Comparison of ENCODE assay signal across 19 cellular contexts in the genomic region with DNA sequence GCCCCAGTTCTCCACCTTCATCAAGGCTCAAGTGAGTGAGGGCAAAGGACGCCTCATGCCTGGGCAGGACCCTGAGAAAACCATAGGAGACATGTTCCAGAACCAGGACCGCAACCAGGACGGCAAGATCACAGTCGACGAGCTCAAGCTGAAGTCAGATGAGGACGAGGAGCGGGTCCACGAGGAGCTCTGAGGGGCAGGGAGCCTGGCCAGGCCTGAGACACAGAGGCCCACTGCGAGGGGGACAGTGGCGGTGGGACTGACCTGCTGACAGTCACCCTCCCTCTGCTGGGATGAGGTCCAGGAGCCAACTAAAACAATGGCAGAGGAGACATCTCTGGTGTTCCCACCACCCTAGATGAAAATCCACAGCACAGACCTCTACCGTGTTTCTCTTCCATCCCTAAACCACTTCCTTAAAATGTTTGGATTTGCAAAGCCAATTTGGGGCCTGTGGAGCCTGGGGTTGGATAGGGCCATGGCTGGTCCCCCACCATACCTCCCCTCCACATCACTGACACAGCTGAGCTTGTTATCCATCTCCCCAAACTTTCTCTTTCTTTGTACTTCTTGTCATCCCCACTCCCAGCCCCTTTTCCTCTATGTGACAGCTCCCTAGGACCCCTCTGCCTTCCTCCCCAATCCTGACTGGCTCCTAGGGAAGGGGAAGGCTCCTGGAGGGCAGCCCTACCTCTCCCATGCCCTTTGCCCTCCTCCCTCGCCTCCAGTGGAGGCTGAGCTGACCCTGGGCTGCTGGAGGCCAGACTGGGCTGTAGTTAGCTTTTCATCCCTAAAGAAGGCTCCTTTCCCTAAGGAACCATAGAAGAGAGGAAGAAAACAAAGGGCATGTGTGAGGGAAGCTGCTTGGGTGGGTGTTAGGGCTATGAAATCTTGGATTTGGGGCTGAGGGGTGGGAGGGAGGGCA. TPM values are rescaled to one million over a fixed set of nuclear protein-coding genes. Genes with fewer than 3 reads are reported as not detected.
DNase-seq lines count a peak whose midpoint lies in the region; FAIRE-seq and TF ChIP-seq lines count a peak whose summit lies in the region.
"Had no signal": no experiment of that assay in that cellular context is flagged by ENCODE, and none has a peak within 500 bp of the region (broad histone marks: within the 10 kb centered on the region; RNA-seq: fewer than 3 reads in every experiment).

No MANE protein-coding gene starts in this region.

- H3K27ac ChIP-seq in H9 (ENCODE audit: insufficient read length, low read depth, low read length) (no peak overlapping the region), neural progenitor cell (peak overlapping the region; percentile 58), kidney (ENCODE audit: low read depth in 2 of 2, low read length in 2 of 2) (no peak overlapping the region)
- H3K27ac ChIP-seq: BLaER1 had no signal

- H2BK120ac ChIP-seq in H9 (ENCODE audit: low read depth, low read length, poor library complexity, severe bottlenecking) = no peak overlapping the region

- H4K5ac ChIP-seq in H9 (ENCODE audit: insufficient read length, low read depth, low read length) = no peak overlapping the region

- H2AFZ ChIP-seq in H9 (ENCODE audit: low read length) = no peak overlapping the region
- H2AFZ ChIP-seq in neural progenitor cell (replicated peaks) = no peak overlapping the region

- no peak overlapping the region for H3K4ac ChIP-seq in H9 (ENCODE audit: low read depth, low read length)

- no peak overlapping the region for H2BK15ac ChIP-seq in H9 (ENCODE audit: low read depth, low read length)

- H3K23ac ChIP-seq in H9 (ENCODE audit: insufficient read length, low read depth, low read length) = no peak overlapping the region

- H3K9me3 Mint-ChIP-seq in H9 (no peaks in the 10 kb centered on the region), brain (peaks cover 0 to 2% (median 0%) of the 10 kb centered on the region in 5 experiments), neural progenitor cell (no peaks in the 10 kb centered on the region)
- H3K9me3 Mint-ChIP-seq: CD8-positive, alpha-beta memory T cell had no signal

- H3K4me3 Mint-ChIP-seq in H9 (no peak overlapping the region), brain (no peak overlapping the region), neural progenitor cell (no peak overlapping the region)

- no peaks in the 10 kb centered on the region for H3K36me3 ChIP-seq in neural progenitor cell
- H3K36me3 ChIP-seq in kidney (ENCODE audit: control insufficient read depth in 1 of 2, insufficient read depth in 2 of 2, low read length in 2 of 2) = peaks cover 2 to 10% of the 10 kb centered on the region in 2 donors
- peaks cover 43% of the 10 kb centered on the region for H3K36me3 ChIP-seq in BE2C

- no peak overlapping the region for H2BK5ac ChIP-seq in H9 (ENCODE audit: insufficient read length, low read length)

- no peak overlapping the region for H3T11ph ChIP-seq in H9 (ENCODE audit: low read length)

- no peak overlapping the region for H2BK20ac ChIP-seq in H9 (ENCODE audit: low read depth, low read length, poor library complexity, severe bottlenecking)

- H3K23me2 ChIP-seq in H9 (ENCODE audit: insufficient read length, low read depth, low read length, poor library complexity, severe bottlenecking) = no peaks in the 10 kb centered on the region

- H3K4me1 Mint-ChIP-seq in H9 (peaks cover 9 to 27% of the 10 kb centered on the region in 2 experiments; a peak in 3 of 4 replicates), brain (no peaks in the 10 kb centered on the region), neural progenitor cell (peaks cover 18% of the 10 kb centered on the region)
- H3K4me1 Mint-ChIP-seq: CD8-positive, alpha-beta memory T cell had no signal

- H3K27ac Mint-ChIP-seq in H9 = peak overlapping the region; percentile 67 to 71 (median 69); a peak in 5 of 7 replicates
- peak overlapping the region in 3 of 5 experiments; percentile 60 to 91 (median 87) for H3K27ac Mint-ChIP-seq in brain
- H3K27ac Mint-ChIP-seq in neural progenitor cell = peak overlapping the region; percentile 73

- H4K20me1 ChIP-seq in H9 (ENCODE audit: control insufficient read depth, insufficient read depth, insufficient read length) (no peaks in the 10 kb centered on the region), neural progenitor cell (ENCODE audit: low read depth) (peaks cover 17% of the 10 kb centered on the region)
- H4K20me1 ChIP-seq: BLaER1 had no signal

- no peak overlapping the region for H2AK5ac ChIP-seq in H9 (ENCODE audit: insufficient read length, low read length)

- FAIRE-seq in kidney (lab: Jason Lieb, UNC) = no peak

- H3K56ac ChIP-seq in H9 (ENCODE audit: insufficient read length, low read depth, low read length) = no peak overlapping the region

- H3K27me3 Mint-ChIP-seq in H9 (ENCODE audit: low read depth) (no peaks in the 10 kb centered on the region), brain (no peaks in the 10 kb centered on the region), neural progenitor cell (ENCODE audit: insufficient read depth, low read depth) (peaks cover 5% of the 10 kb centered on the region)

- no CpG with 5 or more reads among the region's 12 CpGs for WGBS in H9 (ENCODE audit: extremely low coverage, insufficient read length, low lambda C conversion rate)

- DNase-seq in H9 = no peak
- no peak for DNase-seq in neural progenitor cell (ENCODE audit: low spot score)
- no peak for DNase-seq in NCI-H2227 (lab: John Stamatoyannopoulos, UW; ENCODE audit: unreplicated experiment)
- DNase-seq in kidney = no peak
- no peak for DNase-seq in germinal center (ENCODE audit: low spot score)
- no peak for DNase-seq in BE2C
- DNase-seq: CD8-positive, alpha-beta memory T cell; MV-4-11; NCI-H1436; NCI-H2081; NCI-H2227 treated with DMSO at 0.1 percent for 48 hours; NCI-H526; NK-92 treated with Interleukin-12 subunit alpha and Interleukin-12 subunit beta, amount 100 ng/mL, for 24 hours; OCI-M1; SHP77 had no signal

- H3K4me1 ChIP-seq in H9 (ENCODE audit: insufficient read depth, low read length) (no peaks in the 10 kb centered on the region), neural progenitor cell (peaks cover 19% of the 10 kb centered on the region), kidney (ENCODE audit: control insufficient read depth in 1 of 2, insufficient read depth in 1 of 2, low read depth in 1 of 2, low read length in 2 of 2) (no peaks in the 10 kb centered on the region), BE2C (no peaks in the 10 kb centered on the region)
- H3K4me1 ChIP-seq: BLaER1 had no signal

- H3K4me3 ChIP-seq in neural progenitor cell = no peak overlapping the region
- no peak overlapping the region for H3K4me3 ChIP-seq in kidney (ENCODE audit: low read length in 2 of 2)
- no peak overlapping the region for H3K4me3 ChIP-seq in BE2C (ENCODE audit: low read depth, low read length)
- H3K4me3 ChIP-seq: BLaER1 had no signal

- peaks cover 17% of the 10 kb centered on the region for H3F3A ChIP-seq in neural progenitor cell (ENCODE audit: low read depth)

- H4K91ac ChIP-seq in H9 (ENCODE audit: insufficient read length, low read depth, low read length) = no peak overlapping the region

- H3K4me2 ChIP-seq in H9 (ENCODE audit: insufficient read depth, insufficient read length, low read length) (no peak overlapping the region), neural progenitor cell (no peak overlapping the region)
- H3K4me2 ChIP-seq: BLaER1 had no signal

- H3K36me3 Mint-ChIP-seq in H9 (ENCODE audit: insufficient read depth in 1 of 3, low read depth in 3 of 3) = peaks cover 20 to 57% (median 50%) of the 10 kb centered on the region in 3 experiments; a peak in 6 of 7 replicates
- peaks cover 20% of the 10 kb centered on the region for H3K36me3 Mint-ChIP-seq in brain
- peaks cover 14% of the 10 kb centered on the region for H3K36me3 Mint-ChIP-seq in neural progenitor cell

- H3K27me3 ChIP-seq in H9 (ENCODE audit: insufficient read depth, low read length) = no peaks in the 10 kb centered on the region
- no peaks in the 10 kb centered on the region for H3K27me3 ChIP-seq in neural progenitor cell
- H3K27me3 ChIP-seq in BE2C = no peaks in the 10 kb centered on the region
- H3K27me3 ChIP-seq: BLaER1 had no signal

- no peak overlapping the region for H3K9ac ChIP-seq in H9 (ENCODE audit: extremely low read depth, insufficient read length, low read length)
- H3K9ac ChIP-seq in neural progenitor cell = no peak overlapping the region
- no peak overlapping the region for H3K9ac ChIP-seq in kidney (ENCODE audit: low read length in 2 of 2)
- H3K9ac ChIP-seq: BLaER1 had no signal

- intact Hi-C loops in kidney (cut with DNase I) = no loop called here

- no peaks in the 10 kb centered on the region for H3K79me1 ChIP-seq in H9 (ENCODE audit: insufficient read depth, low read depth, low read length, poor library complexity, severe bottlenecking)

- TF ChIP-seq CTCF in H9 (conservative IDR thresholded peaks at IDR 0.05) (no peak), brain (conservative IDR thresholded peaks at IDR 0.05) (no peak), neural progenitor cell (IDR thresholded peaks at IDR 0.05) (no peak), kidney (IDR thresholded peaks at IDR 0.05; ENCODE audit: borderline replicate concordance, extremely low read depth, insufficient read depth) (no peak), BE2C (IDR thresholded peaks at IDR 0.05; ENCODE audit: low read depth, low read length) (no peak)

- H3K79me2 ChIP-seq in H9 (ENCODE audit: insufficient read depth, low read length) = no peaks in the 10 kb centered on the region
- H3K79me2 ChIP-seq in neural progenitor cell (ENCODE audit: low read depth) = no peaks in the 10 kb centered on the region

- H2BK12ac ChIP-seq in H9 (ENCODE audit: insufficient read length, low read depth, low read length) = no peak overlapping the region

- no peak overlapping the region; the same call in 1 of the 2 replicates for H3K14ac ChIP-seq in H9 (ENCODE audit: insufficient read depth, low read length)

- no peaks in the 10 kb centered on the region for H3K9me3 ChIP-seq in H9 (ENCODE audit: control insufficient read depth, low read depth, low read length)
- no peaks in the 10 kb centered on the region for H3K9me3 ChIP-seq in neural progenitor cell (ENCODE audit: low read depth)
- no peaks in the 10 kb centered on the region for H3K9me3 ChIP-seq in kidney (ENCODE audit: control insufficient read depth in 1 of 2, low read length in 2 of 2)
- no peaks in the 10 kb centered on the region for H3K9me3 ChIP-seq in BE2C
- H3K9me3 ChIP-seq: BLaER1 had no signal

- no peak overlapping the region for H4K8ac ChIP-seq in H9 (replicated peaks; ENCODE audit: insufficient read length, low read depth, low read length)

- H3K18ac ChIP-seq in H9 (ENCODE audit: insufficient read length, low read depth, low read length) = no peak overlapping the region

RNA-seq across cellular contexts. Expression of gene FKBP10, which starts 9.7 kb away (rescaled TPM):
- total RNA-seq in H9 (2021) (166 TPM in 2 replicates), neural progenitor cell (ENCODE audit: low replicate concordance) (108 and 231 TPM in 2 replicates), kidney (38.3 TPM)
- 782 TPM for polyA plus RNA-seq in PFSK-1 (2012; ENCODE audit: insufficient read length, low read depth)
- polyA plus RNA-seq in brain (ENCODE audit: insufficient read depth, low read depth, low replicate concordance) (20.6 TPM), kidney (ENCODE audit: insufficient read depth, low read depth, low replicate concordance) (19.6 TPM)
- 708 TPM for polyA plus RNA-seq in BE2C (2012; ENCODE audit: insufficient read depth, insufficient read length, low read depth)
- polyA plus RNA-seq: CD8-positive, alpha-beta memory T cell had no signal

RNA-seq across cellular contexts. Expression of gene P3H4, which starts 10.7 kb away (rescaled TPM):
- 22.9 and 24.0 TPM in 2 replicates for total RNA-seq in H9 (2021)
- polyA plus RNA-seq in PFSK-1 (2012; ENCODE audit: insufficient read length, low read depth) = 109 TPM
- polyA plus RNA-seq in brain (ENCODE audit: insufficient read depth, low read depth, low replicate concordance) = 9.0 TPM
- 18.7 and 48.5 TPM in 2 replicates for total RNA-seq in neural progenitor cell (ENCODE audit: low replicate concordance)
- 13.6 TPM for total RNA-seq in kidney
- 13.7 TPM for polyA plus RNA-seq in kidney (ENCODE audit: insufficient read depth, low read depth, low replicate concordance)
- polyA plus RNA-seq in BE2C (2012; ENCODE audit: insufficient read depth, insufficient read length, low read depth) = 206 TPM

RNA-seq across cellular contexts. Expression of gene NT5C3B, which starts 13.6 kb away (rescaled TPM):
- 66.2 and 76.1 TPM in 2 replicates for total RNA-seq in H9 (2021)
- polyA plus RNA-seq in PFSK-1 (2012; ENCODE audit: insufficient read length, low read depth) = 183 TPM
- 91.5 TPM for polyA plus RNA-seq in brain (ENCODE audit: insufficient read depth, low read depth, low replicate concordance)
- 99.5 and 106 TPM in 2 replicates for total RNA-seq in neural progenitor cell (ENCODE audit: low replicate concordance)
- total RNA-seq in kidney = 44.0 TPM
- 88.0 TPM for polyA plus RNA-seq in kidney (ENCODE audit: insufficient read depth, low read depth, low replicate concordance)
- polyA plus RNA-seq in BE2C (2012; ENCODE audit: insufficient read depth, insufficient read length, low read depth) = 183 TPM

RNA-seq across cellular contexts. Expression of gene KLHL10, which starts 15.1 kb away (rescaled TPM):
- total RNA-seq in H9 (2021) (0.22 and 0.46 TPM in 2 replicates), neural progenitor cell (ENCODE audit: low replicate concordance) (0.65 TPM in 1 of 2 replicates, not detected in the other), kidney (0.28 TPM)
- not detected for polyA plus RNA-seq in PFSK-1 (2012; ENCODE audit: insufficient read length, low read depth)
- polyA plus RNA-seq in brain (ENCODE audit: insufficient read depth, low read depth, low replicate concordance) (not detected), kidney (ENCODE audit: insufficient read depth, low read depth, low replicate concordance) (not detected)
- polyA plus RNA-seq in BE2C (2012; ENCODE audit: insufficient read depth, insufficient read length, low read depth) = not detected
- total RNA-seq: CD8-positive, alpha-beta memory T cell; H4 had no signal

RNA-seq across cellular contexts. Expression of gene JUP, which starts 36.0 kb away (rescaled TPM):
- total RNA-seq in H9 (2021) (87.9 and 90.1 TPM in 2 replicates), neural progenitor cell (ENCODE audit: low replicate concordance) (28.5 and 91.8 TPM in 2 replicates), kidney (223 TPM)
- 55.9 TPM for polyA plus RNA-seq in PFSK-1 (2012; ENCODE audit: insufficient read length, low read depth)
- polyA plus RNA-seq in brain (ENCODE audit: insufficient read depth, low read depth, low replicate concordance) (195 TPM), kidney (ENCODE audit: insufficient read depth, low read depth, low replicate concordance) (148 TPM)
- 267 TPM for polyA plus RNA-seq in BE2C (2012; ENCODE audit: insufficient read depth, insufficient read length, low read depth)
- polyA plus RNA-seq: CD8-positive, alpha-beta memory T cell had no signal
